ENCODE assay signal across 10 cellular contexts in genomic region chr1:40058453-40059291, GRCh38. TPM values are rescaled to one million over a fixed set of nuclear protein-coding genes. Genes with fewer than 3 reads are reported as not detected.
DNase-seq lines count a peak whose midpoint lies in the region; ATAC-seq and TF ChIP-seq lines count a peak whose summit lies in the region.
"Had no signal": no experiment of that assay in that cellular context is flagged by ENCODE, and none has a peak within 500 bp of the region (broad histone marks: within the 10 kb centered on the region; RNA-seq: fewer than 3 reads in every experiment).

No MANE protein-coding gene starts in this region.

- POLR2A ChIA-PET in activated B cell treated with CpG ODN at 0.5 μM for 24 hours (lab: Charles Lee), result interaction anchor here (0.6 to 2.9 kb wide), 5 partner anchors 13 to 335 kb away, joined by 3 to 13 read pairs (median 4); partner anchors contain the start of gene CAP1
- POLR2A ChIA-PET in Caco-2 (lab: Charles Lee), result no interaction called here

- H3K4me3 ChIP-seq in iPS-20b (ENCODE audit: low read length) (peak overlapping the region; percentile 45), testis (no peak overlapping the region), Caco-2 (ENCODE audit: low read depth, low read length) (no peak overlapping the region)

- peak overlapping the region; percentile 72 for H3K27ac Mint-ChIP-seq in activated B cell treated with CpG ODN at 0.5 μM for 24 hours
- H3K27ac Mint-ChIP-seq in Caco-2 (ENCODE audit: unreplicated experiment), result no peak overlapping the region

- peak overlapping the region; percentile 0 for H3K4me3 Mint-ChIP-seq in activated B cell treated with CpG ODN at 0.5 μM for 24 hours
- H3K4me3 Mint-ChIP-seq in Caco-2 (ENCODE audit: unreplicated experiment), result no peak overlapping the region
- H3K4me3 Mint-ChIP-seq: neural crest cell had no signal

- peak overlapping the region; percentile 51 for H3K27ac ChIP-seq in iPS-20b (ENCODE audit: low read length)
- H3K27ac ChIP-seq in testis, result peak overlapping the region; percentile 5 to 57

- H3K9me3 ChIP-seq in iPS-20b (ENCODE audit: insufficient read depth, low read depth, low read length), result no peaks in the 10 kb centered on the region
- H3K9me3 ChIP-seq in testis, result no peaks in the 10 kb centered on the region
- no peaks in the 10 kb centered on the region for H3K9me3 ChIP-seq in Caco-2

- CTCF ChIA-PET in activated B cell treated with CpG ODN at 0.5 μM for 24 hours (lab: Charles Lee) (interaction anchor here (1.4 kb wide), 1 partner anchor 27 kb away, joined by 3 read pairs; no protein-coding TSS in a partner anchor), Caco-2 (lab: Charles Lee) (interaction anchor here (0.5 kb wide), 1 partner anchor 40 kb away, joined by 3 read pairs; no protein-coding TSS in a partner anchor)

- no peak for TF ChIP-seq POLR2A in testis (IDR thresholded peaks at IDR 0.05)

- DNase-seq in activated CD8-positive, alpha-beta memory T cell treated with anti-CD3 and anti-CD28 coated beads for 24 hours, result peak; percentile 37
- DNase-seq in activated CD8-positive, alpha-beta memory T cell treated with anti-CD3 and anti-CD28 coated beads, Interleukin-2, amount 50 U/mL, for 4 hours, result no peak
- DNase-seq in activated B cell treated with CpG ODN at 0.5 μM for 24 hours (no peak), testis (no peak), Caco-2 (no peak), CD1c-positive myeloid dendritic cell (ENCODE audit: extremely low spot score) (no peak)
- DNase-seq: activated CD4-positive, alpha-beta T cell treated with anti-CD3 and anti-CD28 coated beads for 48 hours had no signal

- ATAC-seq in activated B cell treated with CpG ODN at 0.5 μM for 24 hours (ENCODE audit: low read depth), result no peak
- no peak for ATAC-seq in GM21360 (IDR thresholded peaks at IDR 0.05; ENCODE audit: unreplicated experiment)

- intact Hi-C loops in activated B cell treated with CpG ODN at 0.5 μM for 24 hours (cut with micrococcal nuclease), result no loop called here
- intact Hi-C loops in testis (cut with DNase I; ENCODE audit: low total_unique reads), result no loop called here
- intact Hi-C loops in Caco-2 (cut with micrococcal nuclease; ENCODE audit: unreplicated experiment), result no loop called here

- no peaks in the 10 kb centered on the region for H3K27me3 ChIP-seq in iPS-20b (ENCODE audit: insufficient read depth, low read length)
- H3K27me3 ChIP-seq in testis, result no peaks in the 10 kb centered on the region
- H3K27me3 ChIP-seq in Caco-2 (replicated peaks; ENCODE audit: control insufficient read depth, insufficient read depth, low read length), result no peaks in the 10 kb centered on the region

- H3K9me3 Mint-ChIP-seq in activated B cell treated with CpG ODN at 0.5 μM for 24 hours, result no peaks in the 10 kb centered on the region
- H3K9me3 Mint-ChIP-seq in Caco-2 (ENCODE audit: unreplicated experiment), result no peaks in the 10 kb centered on the region
- H3K9me3 Mint-ChIP-seq: neural crest cell had no signal

- WGBS in testis, 2 donors, result 64 to 78% methylated on average over 7 of the region's 7 CpGs

- H3K4me1 Mint-ChIP-seq in activated B cell treated with CpG ODN at 0.5 μM for 24 hours, result peaks cover 93% of the 10 kb centered on the region
- H3K4me1 Mint-ChIP-seq in Caco-2 (ENCODE audit: low read depth, unreplicated experiment), result peaks cover 7% of the 10 kb centered on the region

- BruUV-seq in Caco-2 (replicated peaks; lab: Mats Ljungman, UMichigan), result no TSS peak

- no peak for TF ChIP-seq CTCF in activated B cell treated with CpG ODN at 0.5 μM for 24 hours (IDR thresholded peaks at IDR 0.05)
- no peak for TF ChIP-seq CTCF in testis (IDR thresholded peaks at IDR 0.05)
- no peak for TF ChIP-seq CTCF in Caco-2 (IDR thresholded peaks at IDR 0.05; ENCODE audit: insufficient read depth in 1 of 2, low read depth in 1 of 2, low read length in 1 of 2, severe bottlenecking in 1 of 2, unreplicated experiment in 1 of 2)

- H3K9ac ChIP-seq in iPS-20b (ENCODE audit: low read depth, low read length), result peak overlapping the region; percentile 39; the same call in 1 of the 2 replicates

- H3K27me3 Mint-ChIP-seq in activated B cell treated with CpG ODN at 0.5 μM for 24 hours, result no peaks in the 10 kb centered on the region
- no peaks in the 10 kb centered on the region for H3K27me3 Mint-ChIP-seq in Caco-2 (ENCODE audit: insufficient read depth, unreplicated experiment)

- H3K36me3 Mint-ChIP-seq in activated B cell treated with CpG ODN at 0.5 μM for 24 hours (ENCODE audit: low read depth), result peaks cover 74% of the 10 kb centered on the region
- peaks cover 9% of the 10 kb centered on the region for H3K36me3 Mint-ChIP-seq in Caco-2 (ENCODE audit: insufficient read depth, unreplicated experiment)

- H3K36me3 ChIP-seq in iPS-20b (ENCODE audit: insufficient read depth, low read depth, low read length) (peaks cover 52% of the 10 kb centered on the region), testis (ENCODE audit: low read depth, missing control alignments) (no peaks in the 10 kb centered on the region), Caco-2 (ENCODE audit: control insufficient read depth, insufficient read depth, low read length) (no peaks in the 10 kb centered on the region)

- H3K4me1 ChIP-seq in iPS-20b (ENCODE audit: insufficient read depth, low read length) (peaks cover 18% of the 10 kb centered on the region), testis (peaks cover 51% of the 10 kb centered on the region), Caco-2 (peaks cover 11% of the 10 kb centered on the region; the same call in 1 of the 2 replicates)

RNA-seq across cellular contexts. Expression of gene CAP1, which starts 18.1 kb away (rescaled TPM):
- total RNA-seq in activated B cell treated with CpG ODN at 0.5 μM for 24 hours (410 and 411 TPM in 2 replicates), testis (100 to 1,000 TPM; 159 to 160 TPM), Caco-2 (2022) (181 and 219 TPM in 2 replicates)
- polyA plus RNA-seq in testis (ENCODE audit: insufficient read depth, low read depth, low replicate concordance), result 231 TPM

RNA-seq across cellular contexts. Expression of gene PPT1, which starts 38.4 kb away (rescaled TPM):
- 41.8 and 43.5 TPM in 2 replicates for total RNA-seq in activated B cell treated with CpG ODN at 0.5 μM for 24 hours
- total RNA-seq in testis, result 10 to 100 TPM; 67.0 to 82.9 TPM
- 112 TPM for polyA plus RNA-seq in testis (ENCODE audit: insufficient read depth, low read depth, low replicate concordance)
- 142 and 144 TPM in 2 replicates for total RNA-seq in Caco-2 (2022)
